Comparison of ENCODE assay signal across 2 cellular contexts in genomic region chr9:131276107-131276888, GRCh38.
TF ChIP-seq lines count a peak whose summit lies in the region.

Gene FAM78A, minus strand, starts transcription at chr9:131276510. Its CDS starts 331 bp downstream, at chr9:131276179.

TF ChIP-seq in HEK293, 187 proteins besides CTCF, POLR2A, EP300 and RAD21 (continued from another document):
- no peak for TF ChIP-seq ZNF148 (tag by site-specific recombination; IDR thresholded peaks at IDR 0.05; ENCODE audit: borderline replicate concordance)
- no peak for TF ChIP-seq EGR2 (tag by site-specific recombination; IDR thresholded peaks at IDR 0.05; ENCODE audit: low read depth)
- no peak for TF ChIP-seq ZNF670 (tag by site-specific recombination; IDR thresholded peaks at IDR 0.05; ENCODE audit: low read depth)
- no peak for TF ChIP-seq PRDM4 (tag by site-specific recombination; IDR thresholded peaks at IDR 0.05)
- TF ChIP-seq ZFP3 (tag by site-specific recombination; IDR thresholded peaks at IDR 0.05; ENCODE audit: low read depth) = no peak
- no peak for TF ChIP-seq PRDM10 (tag by site-specific recombination; IDR thresholded peaks at IDR 0.05)
- no peak for TF ChIP-seq ZBTB17 (tag by site-specific recombination; IDR thresholded peaks at IDR 0.05)
- TF ChIP-seq SETDB1 (IDR thresholded peaks at IDR 0.05; ENCODE audit: insufficient read length, low read length) = no peak
- TF ChIP-seq ZNF76 (tag by site-specific recombination; IDR thresholded peaks at IDR 0.05; ENCODE audit: borderline replicate concordance, low read depth) = no peak
- no peak for TF ChIP-seq ZNF639 (tag by site-specific recombination; IDR thresholded peaks at IDR 0.05)

TF ChIP-seq in H1, 55 proteins besides CTCF, POLR2A, EP300 and RAD21 (continued from another document):
- TF ChIP-seq SUZ12 (IDR thresholded peaks at IDR 0.05; ENCODE audit: low read length) (peak; percentile 65), E2F6 (IDR thresholded peaks at IDR 0.05) (no peak), HDAC2 (IDR thresholded peaks at IDR 0.05; ENCODE audit: borderline replicate concordance in 1 of 2, low read depth in 2 of 2, low read length in 2 of 2) (no peak; a peak in 1 of 4 replicates), HDAC6 (IDR thresholded peaks at IDR 0.05; ENCODE audit: low read depth, low read length) (no peak), EZH2 (IDR thresholded peaks at IDR 0.05; ENCODE audit: low read depth, low read length, severe bottlenecking) (peak; percentile 58)
